11 cellular contexts compared by ENCODE assay signal in the genomic region with DNA sequence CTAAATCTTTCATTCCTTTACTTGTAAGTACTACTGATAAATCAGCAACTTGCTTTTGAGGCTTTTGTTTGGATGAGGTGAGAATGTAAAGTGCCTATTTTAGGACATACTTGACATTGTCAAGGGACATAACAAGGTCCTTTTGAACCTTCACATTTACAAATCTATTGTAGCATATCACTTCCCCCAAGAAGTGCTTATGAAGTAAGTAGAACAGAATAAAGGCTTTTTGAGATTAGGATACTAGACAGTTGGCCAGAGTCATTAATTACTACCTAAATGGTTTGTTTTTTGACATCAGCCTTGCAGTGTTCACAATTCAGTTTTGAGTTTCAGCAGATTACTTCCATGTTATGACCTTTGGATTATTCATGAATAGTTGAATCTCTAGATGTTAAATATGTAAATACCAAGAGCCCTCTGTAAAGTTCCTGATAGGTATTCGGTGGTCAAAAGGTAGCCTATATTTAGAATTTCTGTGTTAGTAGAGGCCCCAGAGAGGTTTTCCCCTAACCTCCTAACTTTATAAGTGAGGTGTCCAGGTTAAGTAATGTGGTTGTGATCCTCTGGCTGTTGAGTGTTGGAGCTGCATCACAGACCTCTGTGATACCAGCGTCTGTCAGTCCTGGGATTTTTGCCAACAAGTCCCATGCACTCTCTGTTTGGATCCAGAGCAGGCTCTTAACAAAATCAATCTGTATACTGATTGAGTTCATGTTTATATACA.
DNase-seq lines count a peak whose midpoint lies in the region; ATAC-seq and TF ChIP-seq lines count a peak whose summit lies in the region.
"Had no signal": no experiment of that assay in that cellular context is flagged by ENCODE, and none has a peak within 500 bp of the region (broad histone marks: within the 10 kb centered on the region; RNA-seq: fewer than 3 reads in every experiment).

No MANE protein-coding gene starts in this region.

- intact Hi-C loops in right lobe of liver (cut with DNase I): no loop called here

- DNase-seq in DMS 273 treated with DMSO at 0.1 percent for 48 hours (lab: John Stamatoyannopoulos, UW) (peak; percentile 62), HT1080 (ENCODE audit: low read depth) (peak; percentile 49), brain microvascular endothelial cell (peak; percentile 75), right lobe of liver (peak in 1 of 3 donors; percentile 63), dedifferentiated amniotic fluid mesenchymal stem cell (ENCODE audit: extremely low spot score) (no peak), NCI-H748 (lab: John Stamatoyannopoulos, UW; ENCODE audit: unreplicated experiment) (no peak), HEK293T (ENCODE audit: extremely low spot score) (no peak)
- no peak for DNase-seq in stimulated activated naive CD8-positive, alpha-beta T cell treated with anti-CD3 and anti-CD28 coated beads, Interleukin-15, Interleukin-2, amounts not matched to agents 100 U/mL and 50 U/mL, for 24 hours
- DNase-seq: activated CD4-positive, alpha-beta T cell treated with anti-CD3 and anti-CD28 coated beads for 4 hours; lower lobe of right lung had no signal

- no peaks in the 10 kb centered on the region for H3K4me1 ChIP-seq in right lobe of liver

- H3K27me3 ChIP-seq in brain microvascular endothelial cell (replicated peaks) (no peaks in the 10 kb centered on the region), right lobe of liver (no peaks in the 10 kb centered on the region)

- CTCF ChIA-PET in HEK293T (lab: Yijun Ruan, JAX): no interaction called here

- POLR2A ChIA-PET in HEK293T (lab: Yijun Ruan, JAX): no interaction called here

- no peak for TF ChIP-seq POLR2A in right lobe of liver (IDR thresholded peaks at IDR 0.05)

- peak; percentile 67 to 90 (median 78) for ATAC-seq in right lobe of liver
- ATAC-seq in stimulated activated naive CD8-positive, alpha-beta T cell treated with anti-CD3 and anti-CD28 coated beads, Interleukin-15, Interleukin-2, amounts not matched to agents 100 U/mL and 50 U/mL, for 24 hours: no peak

- H3K4me3 ChIP-seq in brain microvascular endothelial cell (ENCODE audit: low read depth, low read length) (no peak overlapping the region), right lobe of liver (no peak overlapping the region)
- H3K4me3 ChIP-seq: lower lobe of right lung had no signal

- TF ChIP-seq CTCF in brain microvascular endothelial cell (IDR thresholded peaks at IDR 0.05; ENCODE audit: low read depth, low read length, missing control alignments): no peak
- no peak for TF ChIP-seq CTCF in right lobe of liver (IDR thresholded peaks at IDR 0.05)

- 27% methylated on average over 2 of the region's 2 CpGs for WGBS in right lobe of liver (ENCODE audit: insufficient coverage, low coverage, low lambda C conversion rate, missing lambda C conversion rate)

- in situ Hi-C loops in brain microvascular endothelial cell (cut with HindIII; ENCODE audit: low pct_ligation_motif_present, low sequenced_read_pairs): no loop called here

- H3K27ac ChIP-seq in brain microvascular endothelial cell: no peak overlapping the region
- no peak overlapping the region for H3K27ac ChIP-seq in right lobe of liver
- H3K27ac ChIP-seq: HL-60, lower lobe of right lung had no signal

- H3K36me3 ChIP-seq in brain microvascular endothelial cell (replicated peaks) (no peaks in the 10 kb centered on the region), right lobe of liver (no peaks in the 10 kb centered on the region)
- H3K36me3 ChIP-seq: lower lobe of right lung had no signal

- H3K9me3 ChIP-seq in right lobe of liver: no peaks in the 10 kb centered on the region

TF ChIP-seq in HEK293T, 16 proteins besides CTCF, POLR2A, EP300 and RAD21:
- TF ChIP-seq TARDBP (IDR thresholded peaks at IDR 0.05) (no peak), L3MBTL2 (conservative IDR thresholded peaks at IDR 0.05) (no peak), SUZ12 (IDR thresholded peaks at IDR 0.05) (no peak), ZNF384 (IDR thresholded peaks at IDR 0.05) (no peak), HDGF (IDR thresholded peaks at IDR 0.05; ENCODE audit: borderline replicate concordance) (no peak), FOXM1 (IDR thresholded peaks at IDR 0.05; ENCODE audit: borderline replicate concordance) (no peak), ELF4 (IDR thresholded peaks at IDR 0.05) (no peak), LEF1 (IDR thresholded peaks at IDR 0.05; ENCODE audit: borderline replicate concordance) (no peak), BHLHE40 (IDR thresholded peaks at IDR 0.05; ENCODE audit: borderline replicate concordance) (no peak)

Comparison
In these comparisons a context has a peak if more than half of its experiments do, and no peak if none do; other contexts are left out.
1. DNase-seq: peak in DMS 273 treated with DMSO at 0.1 percent for 48 hours (single experiment), HT1080 (single experiment) and brain microvascular endothelial cell (single experiment); none in stimulated activated naive CD8-positive, alpha-beta T cell treated with anti-CD3 and anti-CD28 coated beads, Interleukin-15, Interleukin-2, amounts not matched to agents 100 U/mL and 50 U/mL, for 24 hours (single experiment), dedifferentiated amniotic fluid mesenchymal stem cell (single experiment), NCI-H748 (single experiment) and HEK293T (single experiment).